Comparison of ENCODE assay signal across 22 cellular contexts in genomic region chr19:33502521-33502920, GRCh38. TPM values are rescaled to one million over a fixed set of nuclear protein-coding genes. Genes with fewer than 3 reads are reported as not detected.
DNase-seq lines count a peak whose midpoint lies in the region; ATAC-seq and TF ChIP-seq lines count a peak whose summit lies in the region.
"Had no signal": no experiment of that assay in that cellular context is flagged by ENCODE, and none has a peak within 500 bp of the region (broad histone marks: within the 10 kb centered on the region; RNA-seq: fewer than 3 reads in every experiment).

No MANE protein-coding gene starts in this region.

- no peaks in the 10 kb centered on the region for H3K27me3 Mint-ChIP-seq in activated CD4-positive, alpha-beta T cell treated with anti-CD3 and anti-CD28 coated beads, Interleukin-2, amount 10 ng/mL, durations not matched to agents 7 days and 5 days
- H3K27me3 Mint-ChIP-seq: B cell; CD4-positive, CD25-positive, alpha-beta regulatory T cell had no signal

- peaks cover 7% of the 10 kb centered on the region for H3K4me1 Mint-ChIP-seq in activated CD4-positive, alpha-beta T cell treated with anti-CD3 and anti-CD28 coated beads, Interleukin-2, amount 10 ng/mL, durations not matched to agents 7 days and 5 days
- H3K4me1 Mint-ChIP-seq: B cell had no signal

- no peak for TF ChIP-seq EP300 in sigmoid colon (IDR thresholded peaks at IDR 0.05)

- H3K4me3 ChIP-seq in H7 (ENCODE audit: insufficient read depth, low read depth, low read length) = no peak overlapping the region
- H3K4me3 ChIP-seq in right lobe of liver = no peak overlapping the region
- H3K4me3 ChIP-seq in sigmoid colon = no peak overlapping the region
- H3K4me3 ChIP-seq: BLaER1, GM12878, GM23338, HAP-1 had no signal

- POLR2A ChIA-PET in activated CD4-positive, alpha-beta T cell treated with anti-CD3 and anti-CD28 coated beads, Interleukin-2, amount 10 ng/mL, durations not matched to agents 7 days and 5 days (lab: Charles Lee) = no interaction called here

- H3K27me3 ChIP-seq in H7 (ENCODE audit: control insufficient read depth, insufficient read depth, low read length) = no peaks in the 10 kb centered on the region
- no peaks in the 10 kb centered on the region for H3K27me3 ChIP-seq in right lobe of liver
- no peaks in the 10 kb centered on the region for H3K27me3 ChIP-seq in sigmoid colon
- H3K27me3 ChIP-seq: BLaER1 had no signal

- no peak overlapping the region for H3K4me3 Mint-ChIP-seq in activated CD4-positive, alpha-beta T cell treated with anti-CD3 and anti-CD28 coated beads, Interleukin-2, amount 10 ng/mL, durations not matched to agents 7 days and 5 days
- H3K4me3 Mint-ChIP-seq: B cell; CD4-positive, CD25-positive, alpha-beta regulatory T cell; CD8-positive, alpha-beta T cell; GM23338; HFFc6 had no signal

- no peak for DNase-seq in activated CD4-positive, alpha-beta T cell treated with anti-CD3 and anti-CD28 coated beads, Interleukin-2, amount 10 ng/mL, durations not matched to agents 7 days and 5 days
- DNase-seq in activated CD4-positive, alpha-beta T cell treated with anti-CD3 and anti-CD28 coated beads for 4 hours = no peak
- peak; percentile 14 for DNase-seq in H7
- peak in 1 of 3 donors; percentile 27 for DNase-seq in right lobe of liver
- DNase-seq in sigmoid colon = peak; percentile 2
- DNase-seq in UCSD-AML1 (lab: John Stamatoyannopoulos, UW; ENCODE audit: unreplicated experiment) = no peak
- no peak for DNase-seq in NCI-H82 treated with DMSO at 0.1 percent for 48 hours (lab: John Stamatoyannopoulos, UW; ENCODE audit: unreplicated experiment)
- DNase-seq: Caco-2; CD8-positive, alpha-beta T cell; DMS79; EL; GDM1; HFFc6 had no signal

- H3K4me1 ChIP-seq in right lobe of liver = peaks cover 0 to 45% (median 15%) of the 10 kb centered on the region in 4 donors
- H3K4me1 ChIP-seq in sigmoid colon = no peaks in the 10 kb centered on the region
- H3K4me1 ChIP-seq: BLaER1, Caco-2, HAP-1 had no signal

- TF ChIP-seq CTCF in right lobe of liver (IDR thresholded peaks at IDR 0.05) (no peak), sigmoid colon (IDR thresholded peaks at IDR 0.05) (no peak)

- ATAC-seq in right lobe of liver (no peak), HG02623 (IDR thresholded peaks at IDR 0.05; ENCODE audit: unreplicated experiment) (no peak)
- ATAC-seq: CD8-positive, alpha-beta T cell; GM12878; GM23338 had no signal

- CTCF ChIA-PET in activated CD4-positive, alpha-beta T cell treated with anti-CD3 and anti-CD28 coated beads, Interleukin-2, amount 10 ng/mL, durations not matched to agents 7 days and 5 days (lab: Charles Lee) = no interaction called here

- TF ChIP-seq POLR2A in right lobe of liver (IDR thresholded peaks at IDR 0.05) = no peak
- TF ChIP-seq POLR2A in sigmoid colon (IDR thresholded peaks at IDR 0.05) = no peak

- H3K36me3 ChIP-seq in H7 (replicated peaks; ENCODE audit: control insufficient read depth, insufficient read depth, low read length) (no peaks in the 10 kb centered on the region; the same call in 1 of the 2 replicates), right lobe of liver (peaks cover 0 to 18% (median 6%) of the 10 kb centered on the region in 4 donors), sigmoid colon (peaks cover 0 to 49% (median 11%) of the 10 kb centered on the region in 4 donors)
- H3K36me3 ChIP-seq: HAP-1 had no signal

- WGBS in right lobe of liver (ENCODE audit: insufficient coverage, low coverage, low lambda C conversion rate, missing lambda C conversion rate) = 74% methylated on average over 2 of the region's 4 CpGs
- WGBS in sigmoid colon, 2 donors = 92 to 96% methylated on average over 4 of the region's 4 CpGs

- intact Hi-C loops in right lobe of liver (cut with DNase I) (no loop called here), sigmoid colon (cut with DNase I) (no loop called here)

- H3K27ac ChIP-seq in right lobe of liver (peak overlapping the region in 2 of 3 donors; percentile 80 to 98), sigmoid colon (no peak overlapping the region)
- H3K27ac ChIP-seq: 22Rv1, BLaER1, C4-2B had no signal

- H3K27ac Mint-ChIP-seq in activated CD4-positive, alpha-beta T cell treated with anti-CD3 and anti-CD28 coated beads, Interleukin-2, amount 10 ng/mL, durations not matched to agents 7 days and 5 days = peak overlapping the region; percentile 50
- H3K27ac Mint-ChIP-seq: B cell; CD8-positive, alpha-beta T cell; GM23338; HFFc6 had no signal

- no peaks in the 10 kb centered on the region for H3K9me3 Mint-ChIP-seq in activated CD4-positive, alpha-beta T cell treated with anti-CD3 and anti-CD28 coated beads, Interleukin-2, amount 10 ng/mL, durations not matched to agents 7 days and 5 days
- H3K9me3 Mint-ChIP-seq: CD4-positive, CD25-positive, alpha-beta regulatory T cell; CD8-positive, alpha-beta T cell; GM23338; HFFc6 had no signal

- H3K9me3 ChIP-seq in right lobe of liver (no peaks in the 10 kb centered on the region), sigmoid colon (no peaks in the 10 kb centered on the region)
- H3K9me3 ChIP-seq: BLaER1, Caco-2, HAP-1 had no signal

- no peaks in the 10 kb centered on the region for H3K36me3 Mint-ChIP-seq in activated CD4-positive, alpha-beta T cell treated with anti-CD3 and anti-CD28 coated beads, Interleukin-2, amount 10 ng/mL, durations not matched to agents 7 days and 5 days (ENCODE audit: low read depth)

RNA-seq across cellular contexts. Expression of gene PEPD, which starts 19.1 kb away (rescaled TPM):
- total RNA-seq in activated CD4-positive, alpha-beta T cell treated with anti-CD3 and anti-CD28 coated beads, Interleukin-2, amount 10 ng/mL, durations not matched to agents 7 days and 5 days = 10 to 100 TPM; 38.1 to 44.5 TPM
- total RNA-seq in H7 (2014; rRNA removed; shearing (Covaris generic)) = 65.7 and 84.3 TPM in 2 replicates
- total RNA-seq in right lobe of liver (100 to 1,000 TPM; 121 to 261 (median 167) TPM), sigmoid colon (10 to 100 TPM; 61.5 to 69.0 (median 64.9) TPM)
- 100 to 1,000 TPM in 1 of 3 donors, 10 to 100 TPM in 2; 50.0 to 187 (median 79.3) TPM for polyA plus RNA-seq in sigmoid colon

Comparison
In these comparisons a context has a peak if more than half of its experiments do, and no peak if none do; other contexts are left out.
1. DNase-seq: peak in H7 (single experiment) and sigmoid colon (single experiment); none in activated CD4-positive, alpha-beta T cell treated with anti-CD3 and anti-CD28 coated beads, Interleukin-2, amount 10 ng/mL, durations not matched to agents 7 days and 5 days (single experiment), activated CD4-positive, alpha-beta T cell treated with anti-CD3 and anti-CD28 coated beads for 4 hours (0 of 2), UCSD-AML1 (single experiment) and NCI-H82 treated with DMSO at 0.1 percent for 48 hours (single experiment).
2. H3K27ac ChIP-seq: peak in right lobe of liver (2 of 3); none in sigmoid colon (0 of 4).